Comparison of ENCODE assay signal across 8 cellular contexts in the genomic region with DNA sequence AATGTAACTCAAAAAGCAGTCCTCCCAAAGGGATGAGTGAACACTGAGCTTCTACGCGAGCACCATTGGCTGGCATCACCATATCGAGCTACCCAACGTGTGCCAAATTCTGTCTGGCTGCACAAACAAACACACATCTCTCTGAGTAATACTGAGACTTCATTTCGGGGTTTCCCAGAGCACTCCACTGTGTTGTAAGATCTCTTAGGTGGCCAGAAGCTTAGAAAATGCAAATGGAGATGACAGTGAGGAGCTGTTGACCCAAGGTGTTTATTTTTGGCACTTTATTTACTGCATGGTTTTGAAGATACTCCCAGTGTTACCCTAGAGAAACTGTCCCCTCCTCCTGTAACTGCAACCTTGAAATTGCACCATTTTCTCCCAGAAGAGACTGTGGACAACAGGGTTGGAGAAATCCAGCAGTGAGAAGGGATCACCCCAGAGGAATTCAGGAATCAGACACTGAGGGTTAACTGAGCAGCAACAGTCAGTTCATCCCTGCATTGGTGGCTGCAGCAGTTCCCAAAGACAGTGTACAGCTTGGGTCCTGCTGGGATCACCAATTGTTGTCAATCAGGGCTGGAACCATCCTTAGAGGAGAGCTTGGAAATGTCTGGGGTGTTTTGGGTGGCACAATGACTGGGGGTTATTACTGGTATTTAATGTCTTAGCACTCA. TPM values are rescaled to one million over a fixed set of nuclear protein-coding genes. Genes with fewer than 3 reads are reported as not detected.
DNase-seq lines count a peak whose midpoint lies in the region; ATAC-seq and TF ChIP-seq lines count a peak whose summit lies in the region.

No MANE protein-coding gene starts in this region.

- no peaks in the 10 kb centered on the region for H3K9me2 ChIP-seq in GM23338 (ENCODE audit: insufficient read depth)

- intact Hi-C loops in CD4-positive, alpha-beta T cell (cut with DNase I, micrococcal nuclease), result loop anchor here (1.0 to 5.0 kb wide), 3 partner anchors 14 to 82 kb away; no protein-coding TSS in a partner anchor

- no peaks in the 10 kb centered on the region for H3F3A ChIP-seq in GM23338 (replicated peaks; ENCODE audit: low read depth)

- peak overlapping the region; percentile 97 for H3K27ac Mint-ChIP-seq in CD4-positive, alpha-beta T cell
- peak overlapping the region; percentile 99 for H3K27ac Mint-ChIP-seq in activated naive CD4-positive, alpha-beta T cell treated with anti-CD3 and anti-CD28 coated beads, Interleukin-2, amount 10 ng/mL, durations not matched to agents 7 days and 5 days
- no peak overlapping the region for H3K27ac Mint-ChIP-seq in GM23338

- H3K79me2 ChIP-seq in GM23338 (replicated peaks; ENCODE audit: insufficient read depth), result peaks cover 14% of the 10 kb centered on the region

- H3K36me3 Mint-ChIP-seq in CD4-positive, alpha-beta T cell (ENCODE audit: low read depth), result peaks cover 66% of the 10 kb centered on the region
- peaks cover 70% of the 10 kb centered on the region for H3K36me3 Mint-ChIP-seq in activated naive CD4-positive, alpha-beta T cell treated with anti-CD3 and anti-CD28 coated beads, Interleukin-2, amount 10 ng/mL, durations not matched to agents 7 days and 5 days
- no peaks in the 10 kb centered on the region for H3K36me3 Mint-ChIP-seq in GM23338 (ENCODE audit: low read depth)

- no peaks in the 10 kb centered on the region for H4K20me1 ChIP-seq in GM23338 (replicated peaks; ENCODE audit: insufficient read depth)

- peak overlapping the region; percentile 97 for H3K4me3 Mint-ChIP-seq in CD4-positive, alpha-beta T cell
- peak overlapping the region; percentile 98 for H3K4me3 Mint-ChIP-seq in activated naive CD4-positive, alpha-beta T cell treated with anti-CD3 and anti-CD28 coated beads, Interleukin-2, amount 10 ng/mL, durations not matched to agents 7 days and 5 days
- no peak overlapping the region for H3K4me3 Mint-ChIP-seq in GM23338

- no peak overlapping the region for H3K4me2 ChIP-seq in GM23338

- no peaks in the 10 kb centered on the region for H3K9me3 ChIP-seq in CD4-positive, alpha-beta T cell (ENCODE audit: control insufficient read depth, low read length)

- H3K27ac ChIP-seq in CD4-positive, alpha-beta T cell (ENCODE audit: low read depth, low read length), result peak overlapping the region; percentile 89
- no peak overlapping the region; the same call in 1 of the 2 replicates for H3K27ac ChIP-seq in GM23338 (ENCODE audit: low read depth)

- CTCF ChIA-PET in CD4-positive, alpha-beta T cell (lab: Charles Lee), result interaction anchor here (0.7 to 8.0 kb wide), 15 partner anchors 9 to 97 kb away, joined by 3 to 180 read pairs (median 6); no protein-coding TSS in a partner anchor
- CTCF ChIA-PET in activated naive CD4-positive, alpha-beta T cell treated with anti-CD3 and anti-CD28 coated beads, Interleukin-2, amount 10 ng/mL, durations not matched to agents 7 days and 5 days (lab: Charles Lee), result interaction anchor here (0.7 to 8.0 kb wide), 12 partner anchors 8 to 84 kb away, joined by 3 to 176 read pairs (median 16); no protein-coding TSS in a partner anchor

- POLR2A ChIA-PET in CD4-positive, alpha-beta T cell (lab: Charles Lee), result interaction anchor here (1.0 to 19.0 kb wide), 26 partner anchors 8 to 215 kb away, joined by 3 to 1043 read pairs (median 9); no protein-coding TSS in a partner anchor

- peaks cover 67% of the 10 kb centered on the region for H3K4me1 Mint-ChIP-seq in CD4-positive, alpha-beta T cell (ENCODE audit: low read depth)
- H3K4me1 Mint-ChIP-seq in activated naive CD4-positive, alpha-beta T cell treated with anti-CD3 and anti-CD28 coated beads, Interleukin-2, amount 10 ng/mL, durations not matched to agents 7 days and 5 days, result peaks cover 51% of the 10 kb centered on the region
- H3K4me1 Mint-ChIP-seq in GM23338, result peaks cover 54% of the 10 kb centered on the region

- no peaks in the 10 kb centered on the region for H3K36me3 ChIP-seq in GM23338 (ENCODE audit: insufficient read depth)

- H3K27me3 Mint-ChIP-seq in CD4-positive, alpha-beta T cell, result no peaks in the 10 kb centered on the region
- peaks cover 4% of the 10 kb centered on the region for H3K27me3 Mint-ChIP-seq in activated naive CD4-positive, alpha-beta T cell treated with anti-CD3 and anti-CD28 coated beads, Interleukin-2, amount 10 ng/mL, durations not matched to agents 7 days and 5 days
- H3K27me3 Mint-ChIP-seq in GM23338 (ENCODE audit: insufficient read depth, low read depth, poor library complexity), result peaks cover 2% of the 10 kb centered on the region

- no peaks in the 10 kb centered on the region for H3K27me3 ChIP-seq in CD4-positive, alpha-beta T cell (ENCODE audit: control insufficient read depth, insufficient read depth, low read length)
- no peaks in the 10 kb centered on the region for H3K27me3 ChIP-seq in GM23338 (ENCODE audit: insufficient read depth)

- DNase-seq in CD4-positive, alpha-beta T cell, result peak in 9 of 10 experiments; percentile 49 to 63 (median 57)
- peak; percentile 77 for DNase-seq in activated naive CD4-positive, alpha-beta T cell treated with anti-CD3 and anti-CD28 coated beads, Interleukin-2, amount 10 ng/mL, durations not matched to agents 7 days and 5 days
- DNase-seq in iPS-NIHi11 (ENCODE audit: low spot score) (no peak), SW 1271 (lab: John Stamatoyannopoulos, UW) (no peak), GM23338 (ENCODE audit: low spot score) (no peak), SIG-M5 treated with dmso at 0.1 percent for 504 hours (lab: John Stamatoyannopoulos, UW; ENCODE audit: unreplicated experiment) (no peak)

- no peak for TF ChIP-seq CTCF in CD4-positive, alpha-beta T cell (IDR thresholded peaks at IDR 0.05)
- TF ChIP-seq CTCF in GM23338 (conservative IDR thresholded peaks at IDR 0.05; ENCODE audit: low read depth in 2 of 2), result no peak

- no peaks in the 10 kb centered on the region for H3K9me3 Mint-ChIP-seq in CD4-positive, alpha-beta T cell
- peaks cover 6% of the 10 kb centered on the region for H3K9me3 Mint-ChIP-seq in activated naive CD4-positive, alpha-beta T cell treated with anti-CD3 and anti-CD28 coated beads, Interleukin-2, amount 10 ng/mL, durations not matched to agents 7 days and 5 days
- no peaks in the 10 kb centered on the region; the same call in 2 of the 3 replicates for H3K9me3 Mint-ChIP-seq in GM23338

- H3K4me1 ChIP-seq in GM23338 (ENCODE audit: insufficient read depth), result peaks cover 38% of the 10 kb centered on the region

- ATAC-seq in CD4-positive, alpha-beta T cell (ENCODE audit: poor library complexity), result peak; percentile 67
- peak; percentile 63 for ATAC-seq in GM19395 (IDR thresholded peaks at IDR 0.05; ENCODE audit: unreplicated experiment)
- peak; percentile 75 for ATAC-seq in HG03432 (IDR thresholded peaks at IDR 0.05; ENCODE audit: unreplicated experiment)
- no peak for ATAC-seq in GM23338

- H2AFZ ChIP-seq in GM23338, result no peak overlapping the region

- H3K4me3 ChIP-seq in GM23338, result no peak overlapping the region

TF ChIP-seq in GM23338, 12 proteins besides CTCF, POLR2A, EP300 and RAD21 (continues in another document):
- TF ChIP-seq EZH2phosphoT487 (IDR thresholded peaks at IDR 0.05; ENCODE audit: unreplicated experiment) (no peak), ZNF114 (CRISPR knock-in tag; IDR thresholded peaks at IDR 0.05) (no peak), NANOG (IDR thresholded peaks at IDR 0.05; ENCODE audit: borderline replicate concordance) (no peak), POLR2AphosphoS5 (IDR thresholded peaks at IDR 0.05; ENCODE audit: low read depth) (no peak), STAT1 (IDR thresholded peaks at IDR 0.05; ENCODE audit: unreplicated experiment) (no peak), JUNB (IDR thresholded peaks at IDR 0.05; ENCODE audit: unreplicated experiment) (no peak), CREB1 (CRISPR knock-in tag; IDR thresholded peaks at IDR 0.05; ENCODE audit: low read depth) (no peak), EZH2 (IDR thresholded peaks at IDR 0.05; ENCODE audit: low read depth, unreplicated experiment) (no peak)
- TF ChIP-seq, protein P1, sequence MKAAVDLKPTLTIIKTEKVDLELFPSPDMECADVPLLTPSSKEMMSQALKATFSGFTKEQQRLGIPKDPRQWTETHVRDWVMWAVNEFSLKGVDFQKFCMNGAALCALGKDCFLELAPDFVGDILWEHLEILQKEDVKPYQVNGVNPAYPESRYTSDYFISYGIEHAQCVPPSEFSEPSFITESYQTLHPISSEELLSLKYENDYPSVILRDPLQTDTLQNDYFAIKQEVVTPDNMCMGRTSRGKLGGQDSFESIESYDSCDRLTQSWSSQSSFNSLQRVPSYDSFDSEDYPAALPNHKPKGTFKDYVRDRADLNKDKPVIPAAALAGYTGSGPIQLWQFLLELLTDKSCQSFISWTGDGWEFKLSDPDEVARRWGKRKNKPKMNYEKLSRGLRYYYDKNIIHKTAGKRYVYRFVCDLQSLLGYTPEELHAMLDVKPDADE (IDR thresholded peaks at IDR 0.05), result no peak
- TF ChIP-seq, protein P2, sequence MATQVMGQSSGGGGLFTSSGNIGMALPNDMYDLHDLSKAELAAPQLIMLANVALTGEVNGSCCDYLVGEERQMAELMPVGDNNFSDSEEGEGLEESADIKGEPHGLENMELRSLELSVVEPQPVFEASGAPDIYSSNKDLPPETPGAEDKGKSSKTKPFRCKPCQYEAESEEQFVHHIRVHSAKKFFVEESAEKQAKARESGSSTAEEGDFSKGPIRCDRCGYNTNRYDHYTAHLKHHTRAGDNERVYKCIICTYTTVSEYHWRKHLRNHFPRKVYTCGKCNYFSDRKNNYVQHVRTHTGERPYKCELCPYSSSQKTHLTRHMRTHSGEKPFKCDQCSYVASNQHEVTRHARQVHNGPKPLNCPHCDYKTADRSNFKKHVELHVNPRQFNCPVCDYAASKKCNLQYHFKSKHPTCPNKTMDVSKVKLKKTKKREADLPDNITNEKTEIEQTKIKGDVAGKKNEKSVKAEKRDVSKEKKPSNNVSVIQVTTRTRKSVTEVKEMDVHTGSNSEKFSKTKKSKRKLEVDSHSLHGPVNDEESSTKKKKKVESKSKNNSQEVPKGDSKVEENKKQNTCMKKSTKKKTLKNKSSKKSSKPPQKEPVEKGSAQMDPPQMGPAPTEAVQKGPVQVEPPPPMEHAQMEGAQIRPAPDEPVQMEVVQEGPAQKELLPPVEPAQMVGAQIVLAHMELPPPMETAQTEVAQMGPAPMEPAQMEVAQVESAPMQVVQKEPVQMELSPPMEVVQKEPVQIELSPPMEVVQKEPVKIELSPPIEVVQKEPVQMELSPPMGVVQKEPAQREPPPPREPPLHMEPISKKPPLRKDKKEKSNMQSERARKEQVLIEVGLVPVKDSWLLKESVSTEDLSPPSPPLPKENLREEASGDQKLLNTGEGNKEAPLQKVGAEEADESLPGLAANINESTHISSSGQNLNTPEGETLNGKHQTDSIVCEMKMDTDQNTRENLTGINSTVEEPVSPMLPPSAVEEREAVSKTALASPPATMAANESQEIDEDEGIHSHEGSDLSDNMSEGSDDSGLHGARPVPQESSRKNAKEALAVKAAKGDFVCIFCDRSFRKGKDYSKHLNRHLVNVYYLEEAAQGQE (IDR thresholded peaks at IDR 0.05; ENCODE audit: unreplicated experiment), result no peak

RNA-seq across cellular contexts. Expression of a gene that starts 1.0 kb away (rescaled TPM):
- total RNA-seq in CD4-positive, alpha-beta T cell, result 100 to 1,000 TPM; 123 to 129 TPM
- 22.5 TPM in 2 replicates for total RNA-seq in GM23338 (2014; rRNA removed; shearing (Covaris generic))
- polyA plus RNA-seq in GM23338 (2016; fragmentation: Nextera tagmentation; extraction: Ambion mirVana), result 8.8 and 9.5 TPM in 2 replicates

Comparison
In these comparisons a context has a peak if more than half of its experiments do, and no peak if none do; other contexts are left out.
1. DNase-seq: peak in CD4-positive, alpha-beta T cell (9 of 10) and activated naive CD4-positive, alpha-beta T cell treated with anti-CD3 and anti-CD28 coated beads, Interleukin-2, amount 10 ng/mL, durations not matched to agents 7 days and 5 days (single experiment); none in iPS-NIHi11 (single experiment), SW 1271 (0 of 2), GM23338 (single experiment) and SIG-M5 treated with dmso at 0.1 percent for 504 hours (single experiment).